ENCODE assay signal across 12 cellular contexts in the genomic region with DNA sequence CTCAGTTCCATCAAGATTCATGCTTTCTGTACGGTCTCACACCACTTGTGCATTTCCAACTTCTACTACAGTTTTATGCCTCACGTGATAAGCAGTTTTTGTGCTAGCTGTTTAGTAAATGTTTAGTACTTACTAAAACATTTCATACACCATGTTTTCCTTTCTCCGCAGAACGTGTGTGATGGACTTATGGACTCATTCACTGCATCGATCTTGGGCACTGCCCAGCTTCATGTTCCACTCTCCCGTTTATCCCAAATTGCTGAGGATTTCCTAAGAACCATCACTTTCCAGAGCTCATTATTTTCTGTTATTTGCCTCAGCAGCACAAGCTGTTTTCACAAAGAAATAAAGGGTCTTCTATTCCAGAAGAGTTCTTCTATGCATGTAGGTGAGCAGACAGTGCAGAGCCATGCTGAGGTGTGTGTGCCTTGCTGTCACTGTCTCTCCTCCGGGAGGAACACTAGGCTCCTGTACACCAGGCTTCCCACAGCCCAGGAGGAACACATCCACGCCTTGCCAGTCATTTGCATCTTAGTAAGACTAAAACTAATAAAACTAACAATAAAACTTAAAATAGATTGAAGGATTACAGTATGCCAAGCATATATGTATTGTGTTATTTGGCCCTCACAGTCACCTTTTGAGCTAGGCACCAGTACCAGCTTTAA.
"Had no signal": no experiment of that assay in that cellular context is flagged by ENCODE, and none has a peak within 500 bp of the region (broad histone marks: within the 10 kb centered on the region; RNA-seq: fewer than 3 reads in every experiment).

No MANE protein-coding gene starts in this region.

- DNase-seq: activated CD4-positive, alpha-beta T cell treated with anti-CD3 and anti-CD28 coated beads, Interleukin-2, amount 50 U/mL, for 48 hours; activated CD4-positive, CD25-positive, alpha-beta regulatory T cell treated with anti-CD3 and anti-CD28 coated beads, Interleukin-2, amount 50 U/mL, for 72 hours; activated CD8-positive, alpha-beta memory T cell treated with anti-CD3 and anti-CD28 coated beads, Interleukin-2, amount 10 ng/mL, durations not matched to agents 7 days and 5 days; activated effector memory CD4-positive, alpha-beta T cell treated with Interleukin-2 at 50 U/mL for 16 hours; activated T-cell treated with anti-CD3 and anti-CD28 coated beads, Interleukin-2, amount 50 U/mL, for 24 hours; amniotic stem cell; brain microvascular endothelial cell; glutamatergic neuron; left lung; stimulated activated CD4-positive, alpha-beta T cell treated with anti-CD3 and anti-CD28 coated beads, Interleukin-1b, Interleukin-23, amount 100 ng/mL, for 48 hours; trophoblast cell had no signal

- H3K4me1 ChIP-seq: left lung had no signal

- H3K27ac ChIP-seq: brain microvascular endothelial cell, left lung had no signal

- H3K4me3 ChIP-seq: left lung had no signal

- H3K9me3 ChIP-seq: left lung had no signal

- H3K36me3 ChIP-seq: brain microvascular endothelial cell, left lung had no signal

- ATAC-seq: activated CD8-positive, alpha-beta memory T cell treated with anti-CD3 and anti-CD28 coated beads, Interleukin-2, amount 10 ng/mL, durations not matched to agents 7 days and 5 days; stimulated activated memory B cell treated with anti-CD40 and anti-IgM and Interleukin-4, amounts not matched to agents 10 μg/mL and 1 μg/mL and 100 μg/mL, for 72 hours had no signal

- H3K27me3 ChIP-seq: brain microvascular endothelial cell, left lung had no signal
